ENCODE assay signal across 16 cellular contexts in genomic region chr5:74542477-74542876, GRCh38.
DNase-seq lines count a peak whose midpoint lies in the region; ATAC-seq, FAIRE-seq and TF ChIP-seq lines count a peak whose summit lies in the region.
"Had no signal": no experiment of that assay in that cellular context is flagged by ENCODE, and none has a peak within 500 bp of the region (broad histone marks: within the 10 kb centered on the region; RNA-seq: fewer than 3 reads in every experiment).

No MANE protein-coding gene starts in this region.

- no peak overlapping the region for H3K4me3 Mint-ChIP-seq in neural progenitor cell
- H3K4me3 Mint-ChIP-seq: IgD-negative memory B cell had no signal

- WGBS in small intestine, 3 donors: 80 to 85% (median 80%) methylated on average over 3 of the region's 3 CpGs
- WGBS in esophagus muscularis mucosa: 87% methylated on average over 3 of the region's 3 CpGs

- H3F3A ChIP-seq in neural progenitor cell (ENCODE audit: low read depth): peaks cover 28% of the 10 kb centered on the region

- H3K27ac Mint-ChIP-seq in neural progenitor cell: no peak overlapping the region
- H3K27ac Mint-ChIP-seq: activated naive CD4-positive, alpha-beta T cell treated with anti-CD3 and anti-CD28 coated beads, Interleukin-2, amount 50 U/mL, for 72 hours; IgD-negative memory B cell had no signal

- FAIRE-seq in small intestine (lab: Jason Lieb, UNC): no peak
- FAIRE-seq: colon, GM18507 had no signal

- no peak for TF ChIP-seq POLR2A in breast epithelium (IDR thresholded peaks at IDR 0.05)
- TF ChIP-seq POLR2A in esophagus muscularis mucosa (IDR thresholded peaks at IDR 0.05; ENCODE audit: low read depth): no peak

- H3K9me3 ChIP-seq in breast epithelium (no peaks in the 10 kb centered on the region), neural progenitor cell (ENCODE audit: low read depth) (no peaks in the 10 kb centered on the region), small intestine (ENCODE audit: control insufficient read depth, low read depth) (no peaks in the 10 kb centered on the region), esophagus muscularis mucosa (no peaks in the 10 kb centered on the region)
- H3K9me3 ChIP-seq: ovary had no signal

- no peak for TF ChIP-seq EP300 in esophagus muscularis mucosa (IDR thresholded peaks at IDR 0.05)

- H3K4me2 ChIP-seq in neural progenitor cell: peak overlapping the region; percentile 39

- peaks cover 3% of the 10 kb centered on the region for H3K27me3 Mint-ChIP-seq in neural progenitor cell (ENCODE audit: insufficient read depth, low read depth)

- H3K9me3 Mint-ChIP-seq in neural progenitor cell: peaks cover 10% of the 10 kb centered on the region
- H3K9me3 Mint-ChIP-seq: activated naive CD4-positive, alpha-beta T cell treated with anti-CD3 and anti-CD28 coated beads, Interleukin-2, amount 50 U/mL, for 72 hours had no signal

- no peak overlapping the region for H2AFZ ChIP-seq in neural progenitor cell (replicated peaks)

- ATAC-seq in GM19324 (IDR thresholded peaks at IDR 0.05; ENCODE audit: low FRiP score, unreplicated experiment): no peak
- ATAC-seq: activated naive CD4-positive, alpha-beta T cell treated with anti-CD3 and anti-CD28 coated beads, Interleukin-2, amount 50 U/mL, for 72 hours had no signal

- no peaks in the 10 kb centered on the region for H3K79me2 ChIP-seq in neural progenitor cell (ENCODE audit: low read depth)

- H3K36me3 ChIP-seq in breast epithelium: no peaks in the 10 kb centered on the region
- H3K36me3 ChIP-seq in neural progenitor cell: no peaks in the 10 kb centered on the region
- no peaks in the 10 kb centered on the region for H3K36me3 ChIP-seq in small intestine (ENCODE audit: control insufficient read depth in 2 of 2, insufficient read depth in 2 of 2, low read length in 2 of 2)
- no peaks in the 10 kb centered on the region for H3K36me3 ChIP-seq in esophagus muscularis mucosa
- H3K36me3 ChIP-seq: ovary had no signal

- TF ChIP-seq CTCF in breast epithelium (IDR thresholded peaks at IDR 0.05): no peak
- TF ChIP-seq CTCF in neural progenitor cell (IDR thresholded peaks at IDR 0.05): no peak
- no peak for TF ChIP-seq CTCF in esophagus muscularis mucosa (IDR thresholded peaks at IDR 0.05)

- DNase-seq in Daoy (ENCODE audit: low read depth) (peak; percentile 60), NCI-H226 (peak; percentile 59), breast epithelium (ENCODE audit: low spot score in 2 of 2) (no peak), neural progenitor cell (ENCODE audit: low spot score) (no peak), small intestine (no peak), G401 (ENCODE audit: low spot score) (no peak), esophagus muscularis mucosa (ENCODE audit: extremely low spot score) (no peak)
- DNase-seq: NCI-H1436; SIG-M5; stimulated activated CD8-positive, alpha-beta memory T cell treated with anti-CD3 and anti-CD28 coated beads, Interleukin-4, amount 100 ng/mL, for 48 hours had no signal

- H3K36me3 Mint-ChIP-seq in neural progenitor cell: no peaks in the 10 kb centered on the region
- H3K36me3 Mint-ChIP-seq: activated naive CD4-positive, alpha-beta T cell treated with anti-CD3 and anti-CD28 coated beads, Interleukin-2, amount 50 U/mL, for 72 hours; IgD-negative memory B cell had no signal

- H3K4me1 ChIP-seq in breast epithelium: no peaks in the 10 kb centered on the region
- H3K4me1 ChIP-seq in neural progenitor cell: peaks cover 33% of the 10 kb centered on the region
- H3K4me1 ChIP-seq in small intestine (ENCODE audit: control insufficient read depth in 2 of 2, insufficient read depth in 1 of 2, low read depth in 1 of 2, low read length in 1 of 2): no peaks in the 10 kb centered on the region
- peaks cover 15 to 46% (median 37%) of the 10 kb centered on the region in 4 donors for H3K4me1 ChIP-seq in esophagus muscularis mucosa

- H3K27me3 ChIP-seq in breast epithelium (no peaks in the 10 kb centered on the region), neural progenitor cell (no peaks in the 10 kb centered on the region), small intestine (ENCODE audit: control insufficient read depth in 2 of 2, insufficient read depth in 2 of 2, low read length in 2 of 2) (no peaks in the 10 kb centered on the region), esophagus muscularis mucosa (no peaks in the 10 kb centered on the region)
- H3K27me3 ChIP-seq: ovary had no signal

- intact Hi-C loops in breast epithelium (cut with DNase I; ENCODE audit: low total_unique reads): no loop called here
- intact Hi-C loops in esophagus muscularis mucosa (cut with DNase I): no loop called here

- no peak overlapping the region for H3K9ac ChIP-seq in neural progenitor cell

- peaks cover 41% of the 10 kb centered on the region for H3K4me1 Mint-ChIP-seq in neural progenitor cell
- H3K4me1 Mint-ChIP-seq: IgD-negative memory B cell had no signal

- peak overlapping the region; percentile 62 to 65 for H3K27ac ChIP-seq in breast epithelium
- no peak overlapping the region for H3K27ac ChIP-seq in neural progenitor cell
- H3K27ac ChIP-seq in small intestine (ENCODE audit: low read depth in 1 of 2, low read length in 1 of 2): no peak overlapping the region
- H3K27ac ChIP-seq in esophagus muscularis mucosa (replicated peaks in 1 of 4): no peak overlapping the region
- H3K27ac ChIP-seq: ovary had no signal

- no peak overlapping the region for H3K4me3 ChIP-seq in breast epithelium
- H3K4me3 ChIP-seq in neural progenitor cell: no peak overlapping the region
- H3K4me3 ChIP-seq in small intestine (ENCODE audit: low read depth in 1 of 2, low read length in 2 of 2): no peak overlapping the region
- H3K4me3 ChIP-seq in esophagus muscularis mucosa: no peak overlapping the region
- H3K4me3 ChIP-seq: ovary had no signal

- in situ Hi-C loops in G401 (cut with HindIII; ENCODE audit: low sequenced_read_pairs): no loop called here

- H4K20me1 ChIP-seq in neural progenitor cell (ENCODE audit: low read depth): no peaks in the 10 kb centered on the region

Comparison
In these comparisons a context has a peak if more than half of its experiments do, and no peak if none do; other contexts are left out.
1. DNase-seq: peak in Daoy (single experiment) and NCI-H226 (single experiment); none in breast epithelium (0 of 2), neural progenitor cell (single experiment), small intestine (single experiment), G401 (single experiment) and esophagus muscularis mucosa (single experiment).
2. H3K27ac ChIP-seq: peak in breast epithelium (2 of 2); none in neural progenitor cell (single experiment), small intestine (0 of 2) and esophagus muscularis mucosa (0 of 4).